22 cellular contexts compared by ENCODE assay signal in genomic region chr15:38225381-38225780, GRCh38. TPM values are rescaled to one million over a fixed set of nuclear protein-coding genes. Genes with fewer than 3 reads are reported as not detected.
"Had no signal": no experiment of that assay in that cellular context is flagged by ENCODE, and none has a peak within 500 bp of the region (broad histone marks: within the 10 kb centered on the region; RNA-seq: fewer than 3 reads in every experiment).

No MANE protein-coding gene starts in this region.

- H2AFZ ChIP-seq: parathyroid adenoma had no signal

- ATAC-seq: gastroesophageal sphincter; left cardiac atrium; left ventricle myocardium superior; naive thymus-derived CD4-positive, alpha-beta T cell; right lobe of liver had no signal

- H3K9me3 ChIP-seq: gastroesophageal sphincter, prostate gland, right lobe of liver, suprapubic skin, thyroid gland had no signal

- FAIRE-seq: endothelial cell of umbilical vein, kidney, urothelium cell line had no signal

- H3K79me2 ChIP-seq: parathyroid adenoma had no signal

- H3K36me3 ChIP-seq: gastroesophageal sphincter, prostate gland, right lobe of liver, suprapubic skin, thyroid gland had no signal

- H3K27me3 ChIP-seq: gastroesophageal sphincter, right lobe of liver, suprapubic skin, thyroid gland had no signal

- H3K27ac ChIP-seq: coronary artery, gastroesophageal sphincter, parathyroid adenoma, prostate gland, right lobe of liver, suprapubic skin, thyroid gland had no signal

- H3K4me1 ChIP-seq: gastroesophageal sphincter, parathyroid adenoma, prostate gland, right lobe of liver had no signal

- H3K4me3 ChIP-seq: coronary artery, gastroesophageal sphincter, lung, prostate gland, right lobe of liver, suprapubic skin, thyroid gland had no signal

- H3K9ac ChIP-seq: parathyroid adenoma had no signal

- DNase-seq: effector CD4-positive, alpha-beta T cell; endodermal cell; glutamatergic neuron; kidney; left cardiac atrium; left ventricle myocardium superior; naive thymus-derived CD4-positive, alpha-beta T cell; nephron progenitor cell; retina; right lobe of liver; stimulated activated CD4-positive, alpha-beta T cell treated with anti-CD3 and anti-CD28 coated beads, Interleukin-2, amount 100 ng/mL, for 24 hours; stimulated activated CD4-positive, alpha-beta T cell treated with anti-CD3 and anti-CD28 coated beads, Interleukin-4, amount 100 ng/mL, for 4 hours; stimulated activated naive CD4-positive, alpha-beta T cell treated with Interleukin-2 at 50 U/mL for 16 hours; thyroid gland had no signal

RNA-seq across cellular contexts. Expression of gene SPRED1, which starts 27.3 kb away (rescaled TPM):
- polyA plus RNA-seq: naive thymus-derived CD4-positive, alpha-beta T cell had no signal
